ENCODE assay signal across 8 cellular contexts in genomic region chr18:21997207-21998143, GRCh38.
A peak's percentile ranks its signal among the peaks of the same experiment; 100 is the strongest.
DNase-seq lines count a peak whose midpoint lies in the region; ATAC-seq, FAIRE-seq and TF ChIP-seq lines count a peak whose summit lies in the region.

No MANE protein-coding gene starts in this region.

- H3K36me3 Mint-ChIP-seq in endothelial cell (ENCODE audit: low read depth, unreplicated experiment): no peaks in the 10 kb centered on the region

- H3K9ac ChIP-seq in mucosa of rectum (ENCODE audit: low read depth in 1 of 2, low read length in 2 of 2): peak overlapping the region; percentile 28 to 42

- H3K27ac Mint-ChIP-seq in endothelial cell (ENCODE audit: unreplicated experiment): no peak overlapping the region

- ATAC-seq in HG03103 (IDR thresholded peaks at IDR 0.05; ENCODE audit: low read depth, unreplicated experiment) (peak; percentile 63), HG02870 (IDR thresholded peaks at IDR 0.05; ENCODE audit: unreplicated experiment) (no peak)

- peaks cover 5% of the 10 kb centered on the region for H3K27me3 Mint-ChIP-seq in endothelial cell (ENCODE audit: unreplicated experiment)

- peak overlapping the region; percentile 61 to 63 for H3K27ac ChIP-seq in mucosa of rectum (ENCODE audit: low read depth in 2 of 2, low read length in 2 of 2)

- H3K9me3 ChIP-seq in mucosa of rectum (ENCODE audit: control insufficient read depth in 2 of 2, low read length in 2 of 2): no peaks in the 10 kb centered on the region

- H3K4me1 Mint-ChIP-seq in endothelial cell (ENCODE audit: unreplicated experiment): peaks cover 2% of the 10 kb centered on the region

- peak; percentile 94 for TF ChIP-seq CTCF in endothelial cell (IDR thresholded peaks at IDR 0.05; ENCODE audit: unreplicated experiment)

- DNase-seq in 8988T (peak; percentile 65), OCI-M1 (lab: John Stamatoyannopoulos, UW) (peak; percentile 94), endothelial cell (ENCODE audit: low spot score) (peak; percentile 20)
- no peak for DNase-seq in NK-92 treated with Interleukin-12 subunit alpha and Interleukin-12 subunit beta, amount 100 ng/mL, for 24 hours (lab: John Stamatoyannopoulos, UW)

- no peak overlapping the region for H3K4me3 Mint-ChIP-seq in endothelial cell (ENCODE audit: unreplicated experiment)

- no peaks in the 10 kb centered on the region for H3K9me3 Mint-ChIP-seq in endothelial cell (ENCODE audit: unreplicated experiment)

- no peaks in the 10 kb centered on the region for H3K36me3 ChIP-seq in mucosa of rectum (ENCODE audit: control insufficient read depth in 2 of 2, insufficient read depth in 2 of 2, low read length in 2 of 2)

- no peaks in the 10 kb centered on the region for H3K27me3 ChIP-seq in mucosa of rectum (ENCODE audit: control insufficient read depth in 2 of 2, insufficient read depth in 2 of 2, low read length in 2 of 2)

- FAIRE-seq in G401.6 (lab: Jason Lieb, UNC): peak; percentile 72

- peak overlapping the region in 1 of 2 donors; percentile 37 for H3K4me3 ChIP-seq in mucosa of rectum (ENCODE audit: low read length in 2 of 2)

- peaks cover 19 to 34% of the 10 kb centered on the region in 2 donors for H3K4me1 ChIP-seq in mucosa of rectum (ENCODE audit: control insufficient read depth in 2 of 2, insufficient read depth in 2 of 2, low read length in 2 of 2)
